9 cellular contexts compared by ENCODE assay signal in the genomic region with DNA sequence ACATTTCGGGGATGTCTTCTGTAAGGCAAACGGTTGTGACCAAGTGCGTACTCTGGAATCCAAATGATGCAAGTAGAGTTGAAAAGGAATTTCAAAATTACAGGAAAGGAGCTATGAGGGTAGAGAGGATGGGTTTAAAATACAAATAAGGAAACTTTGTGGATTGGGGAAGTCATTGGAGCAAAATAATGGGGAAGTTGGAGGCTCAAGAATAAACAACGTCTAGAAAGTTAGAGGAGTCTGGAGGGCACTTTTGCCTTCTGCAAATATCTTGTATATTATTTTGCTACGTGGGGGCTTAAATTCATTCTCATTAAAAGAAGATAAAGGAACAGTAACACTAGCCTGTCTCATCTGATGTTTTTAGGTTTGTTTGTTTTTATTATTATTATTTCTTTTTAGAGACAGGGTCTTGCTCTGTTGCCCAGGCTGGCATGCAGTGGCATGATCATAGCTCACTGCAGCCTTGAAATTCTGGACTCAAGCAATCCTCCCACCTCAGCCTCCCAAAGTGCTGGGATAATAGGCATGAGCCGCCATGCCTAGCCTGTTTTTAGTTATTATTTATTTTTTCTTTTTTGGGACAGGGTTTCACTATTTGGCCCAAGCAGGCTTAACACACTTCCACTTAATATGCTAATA. TPM values are rescaled to one million over a fixed set of nuclear protein-coding genes. Genes with fewer than 3 reads are reported as not detected.
A peak's percentile ranks its signal among the peaks of the same experiment; 100 is the strongest.
DNase-seq lines count a peak whose midpoint lies in the region; ATAC-seq, FAIRE-seq and TF ChIP-seq lines count a peak whose summit lies in the region.
"Had no signal": no experiment of that assay in that cellular context is flagged by ENCODE, and none has a peak within 500 bp of the region (broad histone marks: within the 10 kb centered on the region; RNA-seq: fewer than 3 reads in every experiment).

No MANE protein-coding gene starts in this region.

- peaks cover 0 to 4% of the 10 kb centered on the region in 2 donors for H3K27me3 Mint-ChIP-seq in CD8-positive, alpha-beta memory T cell
- H3K27me3 Mint-ChIP-seq in neural progenitor cell (ENCODE audit: insufficient read depth, low read depth) = no peaks in the 10 kb centered on the region

- peak overlapping the region; percentile 72 to 97 (median 94) for H3K27ac Mint-ChIP-seq in CD8-positive, alpha-beta memory T cell
- no peak overlapping the region for H3K27ac Mint-ChIP-seq in neural progenitor cell

- CTCF ChIA-PET in CD8-positive, alpha-beta memory T cell (lab: Charles Lee) = interaction anchor here (1.1 to 1.8 kb wide), 5 partner anchors 12 to 105 kb away, joined by 3 to 9 read pairs (median 7); partner anchors contain the start of gene TNFAIP3

- H3K36me3 ChIP-seq in CD8-positive, alpha-beta memory T cell (ENCODE audit: insufficient read depth, low read length) = no peaks in the 10 kb centered on the region
- H3K36me3 ChIP-seq in Karpas-422 (ENCODE audit: insufficient read depth, low read length) = no peaks in the 10 kb centered on the region
- H3K36me3 ChIP-seq in adipocyte (ENCODE audit: control insufficient read depth, insufficient read depth, low read length, severe bottlenecking) = no peaks in the 10 kb centered on the region
- no peaks in the 10 kb centered on the region for H3K36me3 ChIP-seq in neural progenitor cell
- H3K36me3 ChIP-seq in psoas muscle (ENCODE audit: insufficient read depth in 1 of 2, low read depth in 1 of 2) = no peaks in the 10 kb centered on the region
- no peaks in the 10 kb centered on the region for H3K36me3 ChIP-seq in small intestine (ENCODE audit: control insufficient read depth in 2 of 2, insufficient read depth in 2 of 2, low read length in 2 of 2)

- intact Hi-C loops in psoas muscle (cut with DNase I) = no loop called here

- H3K9ac ChIP-seq in Karpas-422 (ENCODE audit: low read length) = no peak overlapping the region
- peak overlapping the region; percentile 23 for H3K9ac ChIP-seq in adipocyte (ENCODE audit: low read length)
- H3K9ac ChIP-seq in neural progenitor cell = no peak overlapping the region

- H2AFZ ChIP-seq in Karpas-422 (ENCODE audit: low read length) (no peak overlapping the region), neural progenitor cell (replicated peaks) (peak overlapping the region; percentile 15)

- H3K4me1 ChIP-seq in CD8-positive, alpha-beta memory T cell (ENCODE audit: insufficient read depth, low read length) = peaks cover 32% of the 10 kb centered on the region
- H3K4me1 ChIP-seq in Karpas-422 (ENCODE audit: low read length) (peaks cover 6% of the 10 kb centered on the region; the same call in 1 of the 2 replicates), adipocyte (ENCODE audit: control insufficient read depth, insufficient read depth, low read length) (peaks cover 11% of the 10 kb centered on the region), neural progenitor cell (no peaks in the 10 kb centered on the region), psoas muscle (no peaks in the 10 kb centered on the region), small intestine (ENCODE audit: control insufficient read depth in 2 of 2, insufficient read depth in 1 of 2, low read depth in 1 of 2, low read length in 1 of 2) (peaks cover 0 to 7% of the 10 kb centered on the region in 2 donors)

- no peaks in the 10 kb centered on the region for H3K9me3 ChIP-seq in CD8-positive, alpha-beta memory T cell (ENCODE audit: low read length)
- H3K9me3 ChIP-seq in Karpas-422 (ENCODE audit: low read length) = no peaks in the 10 kb centered on the region
- no peaks in the 10 kb centered on the region for H3K9me3 ChIP-seq in adipocyte (ENCODE audit: control insufficient read depth, low read length)
- H3K9me3 ChIP-seq in neural progenitor cell (ENCODE audit: low read depth) = no peaks in the 10 kb centered on the region
- H3K9me3 ChIP-seq in psoas muscle = no peaks in the 10 kb centered on the region
- no peaks in the 10 kb centered on the region for H3K9me3 ChIP-seq in small intestine (ENCODE audit: control insufficient read depth, low read depth)

- DNase-seq in CD8-positive, alpha-beta memory T cell = no peak
- DNase-seq in Karpas-422 (no peak), adipocyte (ENCODE audit: low read depth) (no peak), neural progenitor cell (ENCODE audit: low spot score) (no peak), psoas muscle (no peak), NCI-H2227 (lab: John Stamatoyannopoulos, UW; ENCODE audit: unreplicated experiment) (no peak), small intestine (no peak)

- no peaks in the 10 kb centered on the region for H3K27me3 ChIP-seq in CD8-positive, alpha-beta memory T cell (ENCODE audit: insufficient read depth, low read length, poor library complexity, severe bottlenecking)
- H3K27me3 ChIP-seq in Karpas-422 (ENCODE audit: low read length) (no peaks in the 10 kb centered on the region), adipocyte (replicated peaks; ENCODE audit: control insufficient read depth, insufficient read depth, low read length) (no peaks in the 10 kb centered on the region), neural progenitor cell (no peaks in the 10 kb centered on the region), psoas muscle (ENCODE audit: insufficient read depth in 3 of 3, low read length in 2 of 3) (no peaks in the 10 kb centered on the region), small intestine (ENCODE audit: control insufficient read depth in 2 of 2, insufficient read depth in 2 of 2, low read length in 2 of 2) (no peaks in the 10 kb centered on the region)

- H3K4me3 ChIP-seq in CD8-positive, alpha-beta memory T cell (ENCODE audit: low read length) = no peak overlapping the region
- H3K4me3 ChIP-seq in Karpas-422 (ENCODE audit: low read length) (no peak overlapping the region), adipocyte (ENCODE audit: low read length) (no peak overlapping the region), neural progenitor cell (no peak overlapping the region), psoas muscle (no peak overlapping the region), small intestine (ENCODE audit: low read depth in 1 of 2, low read length in 2 of 2) (no peak overlapping the region)
- H3K4me3 ChIP-seq: lung had no signal

- peaks cover 27 to 48% (median 37%) of the 10 kb centered on the region in 3 donors for H3K4me1 Mint-ChIP-seq in CD8-positive, alpha-beta memory T cell
- peaks cover 10% of the 10 kb centered on the region for H3K4me1 Mint-ChIP-seq in neural progenitor cell

- H3K9me2 ChIP-seq in Karpas-422 (replicated peaks; ENCODE audit: insufficient read depth, low read length) = no peaks in the 10 kb centered on the region

- POLR2A ChIA-PET in CD8-positive, alpha-beta memory T cell (lab: Charles Lee) = interaction anchor here (1.2 to 2.0 kb wide), 4 partner anchors 8 to 95 kb away, joined by 3 to 10 read pairs (median 4); partner anchors contain the start of gene TNFAIP3

- FAIRE-seq in small intestine (lab: Jason Lieb, UNC) = no peak

- no peaks in the 10 kb centered on the region for H3F3A ChIP-seq in neural progenitor cell (ENCODE audit: low read depth)

- H4K20me1 ChIP-seq in Karpas-422 (ENCODE audit: insufficient read depth, low read depth, low read length) (no peaks in the 10 kb centered on the region), neural progenitor cell (ENCODE audit: low read depth) (no peaks in the 10 kb centered on the region)

- H3K9me3 Mint-ChIP-seq in CD8-positive, alpha-beta memory T cell = peaks cover 0 to 5% (median 0%) of the 10 kb centered on the region in 5 donors
- no peaks in the 10 kb centered on the region for H3K9me3 Mint-ChIP-seq in neural progenitor cell

- H3K36me3 Mint-ChIP-seq in CD8-positive, alpha-beta memory T cell = no peaks in the 10 kb centered on the region
- H3K36me3 Mint-ChIP-seq in neural progenitor cell = no peaks in the 10 kb centered on the region

- peak overlapping the region; percentile 35 for H3K27ac ChIP-seq in CD8-positive, alpha-beta memory T cell (ENCODE audit: low read depth, low read length)
- H3K27ac ChIP-seq in Karpas-422 (ENCODE audit: low read length) (no peak overlapping the region), neural progenitor cell (no peak overlapping the region), psoas muscle (no peak overlapping the region), small intestine (ENCODE audit: low read depth in 1 of 2, low read length in 1 of 2) (peak overlapping the region in 1 of 2 donors; percentile 78)

- H3K79me2 ChIP-seq in Karpas-422 (ENCODE audit: low read length) (no peaks in the 10 kb centered on the region), neural progenitor cell (ENCODE audit: low read depth) (no peaks in the 10 kb centered on the region)

- no peak for ATAC-seq in psoas muscle
- no peak for ATAC-seq in HG02759 (IDR thresholded peaks at IDR 0.05; ENCODE audit: unreplicated experiment)

- no peak for TF ChIP-seq CTCF in neural progenitor cell (IDR thresholded peaks at IDR 0.05)
- no peak for TF ChIP-seq CTCF in psoas muscle (IDR thresholded peaks at IDR 0.05)

- 77 to 78% (median 78%) methylated on average over 6 of the region's 6 CpGs for WGBS in psoas muscle, 3 donors
- WGBS in small intestine, 3 donors = 65 to 78% (median 77%) methylated on average over 6 of the region's 6 CpGs

- H3K4me2 ChIP-seq in Karpas-422 (ENCODE audit: low read depth, low read length, poor library complexity, severe bottlenecking) = peak overlapping the region; percentile 38
- H3K4me2 ChIP-seq in neural progenitor cell = no peak overlapping the region

- H3K4me3 Mint-ChIP-seq in CD8-positive, alpha-beta memory T cell = peak overlapping the region in 4 of 7 donors; percentile 63 to 77 (median 68)
- no peak overlapping the region for H3K4me3 Mint-ChIP-seq in neural progenitor cell

RNA-seq across cellular contexts. Expression of gene TNFAIP3, which starts 55.0 kb away (rescaled TPM):
- 100 to 1,000 TPM; 267 to 298 TPM for total RNA-seq in CD8-positive, alpha-beta memory T cell
- polyA plus RNA-seq in CD8-positive, alpha-beta memory T cell = 127 TPM
- 0.72 and 0.75 TPM in 2 replicates for total RNA-seq in Karpas-422 (2014; rRNA removed; shearing (Covaris generic); ENCODE audit: low replicate concordance)
- total RNA-seq in neural progenitor cell (ENCODE audit: low replicate concordance) (1.8 and 5.3 TPM in 2 replicates), psoas muscle (10 to 100 TPM in 2 of 4 donors, 1 to 10 TPM in 2; 4.0 to 12.8 (median 8.3) TPM)
- polyA plus RNA-seq in psoas muscle (1 to 10 TPM; 2.0 to 4.3 (median 2.8) TPM), small intestine (10 to 100 TPM; 10.8 to 16.1 (median 14.5) TPM)

Comparison
In these comparisons a context has a peak if more than half of its experiments do, and no peak if none do; other contexts are left out.
1. RNA of gene TNFAIP3, which starts 55.0 kb away (total RNA-seq): 267 to 298 TPM in CD8-positive, alpha-beta memory T cell; 4.0 to 12.8 TPM in psoas muscle, 1.8 to 5.3 TPM in neural progenitor cell and 0.72 to 0.75 TPM in Karpas-422; every median in the first group is over 10 times any median in the second.